ENCODE assay signal across 8 cellular contexts in genomic region chr1:150560011-150560438, GRCh38. TPM values are rescaled to one million over a fixed set of nuclear protein-coding genes. Genes with fewer than 3 reads are reported as not detected.
DNase-seq lines count a peak whose midpoint lies in the region; ATAC-seq, FAIRE-seq and TF ChIP-seq lines count a peak whose summit lies in the region.

No MANE protein-coding gene starts in this region.

- H3K4me2 ChIP-seq in mesendoderm (ENCODE audit: low read length): no peak overlapping the region

- H3K4ac ChIP-seq in mesendoderm (ENCODE audit: low read depth, low read length): no peak overlapping the region

- no peak overlapping the region for H4K5ac ChIP-seq in mesendoderm (ENCODE audit: low read length)

- no peak overlapping the region for H3K9ac ChIP-seq in mesendoderm (ENCODE audit: low read length)

- H3K27me3 Mint-ChIP-seq in stimulated activated memory B cell treated with anti-CD40 and anti-IgM and Interleukin-4, amounts not matched to agents 10 μg/mL and 1 μg/mL and 100 μg/mL, for 72 hours: no peaks in the 10 kb centered on the region

- POLR2A ChIA-PET in A673 (lab: Charles Lee; ENCODE audit: low non-redundant PET): no interaction called here

- no peak overlapping the region for H3K56ac ChIP-seq in mesendoderm (ENCODE audit: low read length)

- H3K9me3 ChIP-seq in A673 (ENCODE audit: low read depth, low read length, poor library complexity, severe bottlenecking): no peaks in the 10 kb centered on the region

- DNase-seq in A673 (ENCODE audit: low spot score): peak; percentile 75
- DNase-seq in GM18507 (ENCODE audit: extremely low spot score, insufficient read length, low read depth): no peak
- peak; percentile 25 for DNase-seq in NCI-H446 treated with DMSO at 0.1 percent for 48 hours (lab: John Stamatoyannopoulos, UW)
- DNase-seq in activated CD4-positive, alpha-beta T cell treated with anti-CD3 and anti-CD28 coated beads, Interleukin-2, amount 50 U/mL, for 4 hours: peak; percentile 64 to 67
- peak; percentile 69 for DNase-seq in effector CD4-positive, alpha-beta T cell
- peak; percentile 82 for DNase-seq in mesendoderm

- TF ChIP-seq CTCF in A673 (conservative IDR thresholded peaks at IDR 0.05; ENCODE audit: low read depth, low read length): peak; percentile 97

- H2AK5ac ChIP-seq in mesendoderm (ENCODE audit: low read length): no peak overlapping the region

- WGBS in mesendoderm (ENCODE audit: extremely low coverage, insufficient coverage, low lambda C conversion rate): no CpG with 5 or more reads among the region's 9 CpGs

- peaks cover 29% of the 10 kb centered on the region for H3K4me1 ChIP-seq in A673 (ENCODE audit: insufficient read depth, low read length, poor library complexity, severe bottlenecking)
- H3K4me1 ChIP-seq in mesendoderm (ENCODE audit: control insufficient read depth, low read depth, low read length): peaks cover 8% of the 10 kb centered on the region

- H2BK15ac ChIP-seq in mesendoderm (replicated peaks; ENCODE audit: low read depth): no peak overlapping the region

- H3K9me3 Mint-ChIP-seq in stimulated activated memory B cell treated with anti-CD40 and anti-IgM and Interleukin-4, amounts not matched to agents 10 μg/mL and 1 μg/mL and 100 μg/mL, for 72 hours: no peaks in the 10 kb centered on the region

- no peak overlapping the region for H2BK120ac ChIP-seq in mesendoderm (ENCODE audit: low read depth, low read length)

- H3K27ac ChIP-seq in A673 (ENCODE audit: low read depth, low read length, poor library complexity, severe bottlenecking): peak overlapping the region; percentile 84
- no peak overlapping the region for H3K27ac ChIP-seq in mesendoderm (ENCODE audit: low read depth, low read length)

- peaks cover 2% of the 10 kb centered on the region for H3K79me2 ChIP-seq in mesendoderm (ENCODE audit: control insufficient read depth, insufficient read depth, low read length)

- BruUV-seq in A673 (replicated peaks; lab: Mats Ljungman, UMichigan): no TSS peak

- no peak overlapping the region for H3K4me3 ChIP-seq in A673 (ENCODE audit: low read depth, low read length, poor library complexity, severe bottlenecking)
- H3K4me3 ChIP-seq in mesendoderm (ENCODE audit: low read length): no peak overlapping the region

- H3K36me3 ChIP-seq in A673 (ENCODE audit: insufficient read depth, low read length, poor library complexity, severe bottlenecking): no peaks in the 10 kb centered on the region
- H3K36me3 ChIP-seq in mesendoderm (ENCODE audit: control insufficient read depth, insufficient read depth, low read length): no peaks in the 10 kb centered on the region

- H3K4me1 Mint-ChIP-seq in stimulated activated memory B cell treated with anti-CD40 and anti-IgM and Interleukin-4, amounts not matched to agents 10 μg/mL and 1 μg/mL and 100 μg/mL, for 72 hours: peaks cover 53% of the 10 kb centered on the region

- intact Hi-C loops in A673 (cut with micrococcal nuclease; ENCODE audit: unreplicated experiment): loop anchor here (1.0 to 10.0 kb wide), 4 partner anchors 62 to 415 kb away; partner anchors contain the start of genes CERS2 and CTSK

- CTCF ChIA-PET in A673 (lab: Charles Lee): interaction anchor here (0.7 to 2.4 kb wide), 5 partner anchors 8 to 69 kb away, joined by 4 to 13 read pairs (median 5); partner anchors contain the start of gene ENSA

- H3K36me3 Mint-ChIP-seq in stimulated activated memory B cell treated with anti-CD40 and anti-IgM and Interleukin-4, amounts not matched to agents 10 μg/mL and 1 μg/mL and 100 μg/mL, for 72 hours: no peaks in the 10 kb centered on the region

- FAIRE-seq in GM18507 (lab: Jason Lieb, UNC): peak; percentile 71

- peaks cover 3% of the 10 kb centered on the region for H3K79me1 ChIP-seq in mesendoderm (ENCODE audit: low read length)

- no peak overlapping the region for H3K4me3 Mint-ChIP-seq in stimulated activated memory B cell treated with anti-CD40 and anti-IgM and Interleukin-4, amounts not matched to agents 10 μg/mL and 1 μg/mL and 100 μg/mL, for 72 hours

- H3K27ac Mint-ChIP-seq in stimulated activated memory B cell treated with anti-CD40 and anti-IgM and Interleukin-4, amounts not matched to agents 10 μg/mL and 1 μg/mL and 100 μg/mL, for 72 hours: peak overlapping the region; percentile 97

- H3K27me3 ChIP-seq in A673 (replicated peaks; ENCODE audit: insufficient read depth, low read depth, low read length, poor library complexity) (no peaks in the 10 kb centered on the region), mesendoderm (ENCODE audit: insufficient read depth, low read length, poor library complexity) (no peaks in the 10 kb centered on the region)

- no peak overlapping the region for H2BK5ac ChIP-seq in mesendoderm (ENCODE audit: low read length)

- no peak overlapping the region for H4K8ac ChIP-seq in mesendoderm (ENCODE audit: low read depth, low read length)

- H3K18ac ChIP-seq in mesendoderm (ENCODE audit: low read length): no peak overlapping the region

- no peak overlapping the region for H3K23ac ChIP-seq in mesendoderm (ENCODE audit: low read length)

- ATAC-seq in stimulated activated memory B cell treated with anti-CD40 and anti-IgM and Interleukin-4, amounts not matched to agents 10 μg/mL and 1 μg/mL and 100 μg/mL, for 72 hours: no peak
- ATAC-seq in HG02759 (IDR thresholded peaks at IDR 0.05; ENCODE audit: unreplicated experiment): no peak

RNA-seq across cellular contexts. Expression of gene ADAMTSL4, which starts 10.8 kb away (rescaled TPM):
- total RNA-seq in A673 (2021): 0.31 TPM in 1 of 2 replicates, not detected in the other
- polyA plus RNA-seq in mesendoderm (2013, experiment 1 of 2): 1.8 TPM
- 2.3 TPM for polyA plus RNA-seq in mesendoderm (2013, experiment 2 of 2)

RNA-seq across cellular contexts. Expression of gene MCL1, which starts 19.4 kb away (rescaled TPM):
- 123 and 163 TPM in 2 replicates for total RNA-seq in A673 (2021)
- 146 TPM for polyA plus RNA-seq in mesendoderm (2013, experiment 1 of 2)
- polyA plus RNA-seq in mesendoderm (2013, experiment 2 of 2): 147 TPM

RNA-seq across cellular contexts. Expression of gene FALEC, which starts 44.5 kb away (rescaled TPM):
- 1.6 TPM in 1 of 2 replicates, not detected in the other for total RNA-seq in A673 (2021)
- not detected for polyA plus RNA-seq in mesendoderm (2013, experiment 1 of 2)
- polyA plus RNA-seq in mesendoderm (2013, experiment 2 of 2): 0.24 TPM

RNA-seq across cellular contexts. Expression of gene ECM1, which starts 52.1 kb away (rescaled TPM):
- total RNA-seq in A673 (2021): 55.9 and 61.2 TPM in 2 replicates
- polyA plus RNA-seq in mesendoderm (2013, experiment 1 of 2): 1.3 TPM
- polyA plus RNA-seq in mesendoderm (2013, experiment 2 of 2): 1.1 TPM
